Comparison of ENCODE assay signal across 24 cellular contexts in the genomic region with DNA sequence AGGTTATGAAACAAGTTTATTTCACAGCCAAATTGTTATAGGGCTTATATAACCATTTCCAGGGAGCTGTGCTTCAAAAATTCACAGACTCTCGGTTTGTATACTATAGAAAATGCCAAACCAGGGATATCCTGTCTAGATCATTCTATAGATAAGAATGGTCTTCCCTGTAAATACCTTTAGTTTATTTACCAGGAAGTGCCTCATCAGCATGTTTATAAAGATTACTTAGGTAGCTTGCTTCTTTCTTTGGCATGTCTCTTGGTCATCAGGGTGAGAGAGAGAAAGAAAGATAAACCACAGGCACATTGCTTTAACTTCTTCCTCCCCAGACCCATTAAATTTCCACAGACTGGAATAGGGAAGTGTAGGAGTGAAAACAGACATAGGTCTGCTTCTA.
"Had no signal": no experiment of that assay in that cellular context is flagged by ENCODE, and none has a peak within 500 bp of the region (broad histone marks: within the 10 kb centered on the region; RNA-seq: fewer than 3 reads in every experiment).

No MANE protein-coding gene starts in this region.

- H3K36me3 Mint-ChIP-seq: activated naive CD8-positive, alpha-beta T cell treated with anti-CD3 and anti-CD28 coated beads, Interleukin-2, amount 10 ng/mL, durations not matched to agents 7 days and 5 days; brain; naive B cell; neural progenitor cell had no signal

- H3K27ac ChIP-seq: left lung, neural progenitor cell, prostate gland, right atrium auricular region, tibial nerve, uterus had no signal

- H3K4me2 ChIP-seq: neural progenitor cell had no signal

- H3K4me3 Mint-ChIP-seq: activated CD4-positive, alpha-beta T cell treated with anti-CD3 and anti-CD28 coated beads, Interleukin-2, amount 10 ng/mL, durations not matched to agents 24 days and 14 days; activated CD8-positive, alpha-beta T cell treated with anti-CD3 and anti-CD28 coated beads for 36 hours; activated naive CD8-positive, alpha-beta T cell treated with anti-CD3 and anti-CD28 coated beads, Interleukin-2, amount 10 ng/mL, durations not matched to agents 7 days and 5 days; activated T-cell treated with anti-CD3 and anti-CD28 coated beads, Interleukin-2, amount 50 U/mL, for 24 hours; brain; naive B cell; neural progenitor cell; stimulated activated naive CD8-positive, alpha-beta T cell treated with anti-CD3 and anti-CD28 coated beads, Interleukin-15, Interleukin-2, amounts not matched to agents 100 ng/mL and 50 ng/mL, for 24 hours had no signal

- H3K9me3 ChIP-seq: prostate gland, right atrium auricular region, tibial nerve, uterus had no signal

- H3K27ac Mint-ChIP-seq: activated CD4-positive, alpha-beta T cell treated with anti-CD3 and anti-CD28 coated beads, Interleukin-2, amount 10 ng/mL, durations not matched to agents 24 days and 14 days; activated CD8-positive, alpha-beta T cell treated with anti-CD3 and anti-CD28 coated beads for 36 hours; activated naive CD8-positive, alpha-beta T cell treated with anti-CD3 and anti-CD28 coated beads, Interleukin-2, amount 10 ng/mL, durations not matched to agents 7 days and 5 days; activated T-cell treated with anti-CD3 and anti-CD28 coated beads, Interleukin-2, amount 50 U/mL, for 24 hours; activated T-helper 2 cell treated with anti-CD3 and anti-CD28 coated beads, Interferon-gamma antibody, Interleukin-2, Interleukin-4, amounts not matched to agents 10 μg/mL and 5 μg/mL and 100 μg/mL, durations not matched to agents 14 hours and 24 hours and 36 hours; brain; naive B cell; neural progenitor cell; stimulated activated naive CD8-positive, alpha-beta T cell treated with anti-CD3 and anti-CD28 coated beads, Interleukin-15, Interleukin-2, amounts not matched to agents 100 ng/mL and 50 ng/mL, for 24 hours had no signal

- ATAC-seq: activated CD8-positive, alpha-beta T cell treated with anti-CD3 and anti-CD28 coated beads for 36 hours; left lung; mucosa of descending colon had no signal

- H3K36me3 ChIP-seq: left lung, neural progenitor cell, prostate gland, right atrium auricular region, tibial nerve, uterus had no signal

- H3K27me3 Mint-ChIP-seq: activated CD4-positive, alpha-beta T cell treated with anti-CD3 and anti-CD28 coated beads, Interleukin-2, amount 10 ng/mL, durations not matched to agents 24 days and 14 days; activated CD8-positive, alpha-beta T cell treated with anti-CD3 and anti-CD28 coated beads for 36 hours; activated naive CD8-positive, alpha-beta T cell treated with anti-CD3 and anti-CD28 coated beads, Interleukin-2, amount 10 ng/mL, durations not matched to agents 7 days and 5 days; activated T-cell treated with anti-CD3 and anti-CD28 coated beads, Interleukin-2, amount 50 U/mL, for 24 hours; naive B cell; stimulated activated naive CD8-positive, alpha-beta T cell treated with anti-CD3 and anti-CD28 coated beads, Interleukin-15, Interleukin-2, amounts not matched to agents 100 ng/mL and 50 ng/mL, for 24 hours had no signal

- H3K9me3 Mint-ChIP-seq: activated CD8-positive, alpha-beta T cell treated with anti-CD3 and anti-CD28 coated beads for 36 hours; activated naive CD8-positive, alpha-beta T cell treated with anti-CD3 and anti-CD28 coated beads, Interleukin-2, amount 10 ng/mL, durations not matched to agents 7 days and 5 days; stimulated activated naive CD8-positive, alpha-beta T cell treated with anti-CD3 and anti-CD28 coated beads, Interleukin-15, Interleukin-2, amounts not matched to agents 100 ng/mL and 50 ng/mL, for 24 hours had no signal

- H3K9ac ChIP-seq: neural progenitor cell had no signal

- H3K4me1 ChIP-seq: left lung, neural progenitor cell, prostate gland, right atrium auricular region, uterus had no signal

- FAIRE-seq: endometrium, frontal cortex, kidney had no signal

- H3K4me3 ChIP-seq: left lung, mucosa of descending colon, neural progenitor cell, prostate gland, right atrium auricular region, tibial nerve, uterus had no signal

- H3K27me3 ChIP-seq: left lung, neural progenitor cell, right atrium auricular region, tibial nerve, uterus had no signal

- DNase-seq: activated CD4-positive, alpha-beta T cell treated with anti-CD3 and anti-CD28 coated beads, Interleukin-2, amount 10 ng/mL, durations not matched to agents 24 days and 14 days; activated CD8-positive, alpha-beta T cell treated with anti-CD3 and anti-CD28 coated beads for 36 hours; activated naive CD4-positive, alpha-beta T cell treated with Interleukin-2 at 50 U/mL for 16 hours; activated naive CD8-positive, alpha-beta T cell treated with anti-CD3 and anti-CD28 coated beads, Interleukin-2, amount 10 ng/mL, durations not matched to agents 7 days and 5 days; activated T-cell treated with anti-CD3 and anti-CD28 coated beads, Interleukin-2, amount 50 U/mL, for 24 hours; anterior cingulate cortex; caudate nucleus; head of caudate nucleus; kidney; left lung; mucosa of descending colon; naive B cell; stimulated activated CD4-positive, alpha-beta T cell treated with anti-CD3 and anti-CD28 coated beads, Interleukin-15, amount 100 ng/mL, for 24 hours; stimulated activated CD4-positive, alpha-beta T cell treated with anti-CD3 and anti-CD28 coated beads, Interleukin-2, amount 100 ng/mL, for 48 hours; uterus had no signal

- H3K4me1 Mint-ChIP-seq: activated CD4-positive, alpha-beta T cell treated with anti-CD3 and anti-CD28 coated beads, Interleukin-2, amount 10 ng/mL, durations not matched to agents 24 days and 14 days; activated naive CD8-positive, alpha-beta T cell treated with anti-CD3 and anti-CD28 coated beads, Interleukin-2, amount 10 ng/mL, durations not matched to agents 7 days and 5 days; naive B cell had no signal
